In genomic region chr3:14415501-14415900, GRCh38 we compare ENCODE assay signal across 18 cellular contexts. TPM values are rescaled to one million over a fixed set of nuclear protein-coding genes. Genes with fewer than 3 reads are reported as not detected.
DNase-seq lines count a peak whose midpoint lies in the region; ATAC-seq, FAIRE-seq and TF ChIP-seq lines count a peak whose summit lies in the region.
"Had no signal": no experiment of that assay in that cellular context is flagged by ENCODE, and none has a peak within 500 bp of the region (broad histone marks: within the 10 kb centered on the region; RNA-seq: fewer than 3 reads in every experiment).

No MANE protein-coding gene starts in this region.

- no peaks in the 10 kb centered on the region for H3K9me3 Mint-ChIP-seq in astrocyte (ENCODE audit: unreplicated experiment)
- H3K9me3 Mint-ChIP-seq in mesothelial cell of epicardium: no peaks in the 10 kb centered on the region
- H3K9me3 Mint-ChIP-seq: activated naive CD8-positive, alpha-beta T cell treated with anti-CD3 and anti-CD28 coated beads, Interleukin-2, amount 10 ng/mL, durations not matched to agents 7 days and 5 days had no signal

- no peak overlapping the region for H3K4me3 Mint-ChIP-seq in astrocyte (ENCODE audit: unreplicated experiment)
- no peak overlapping the region for H3K4me3 Mint-ChIP-seq in mesothelial cell of epicardium
- H3K4me3 Mint-ChIP-seq: activated naive CD8-positive, alpha-beta T cell treated with anti-CD3 and anti-CD28 coated beads, Interleukin-2, amount 10 ng/mL, durations not matched to agents 7 days and 5 days had no signal

- no peak overlapping the region for H3K27ac ChIP-seq in astrocyte (ENCODE audit: low read depth, low read length)
- H3K27ac ChIP-seq: coronary artery, tibial artery had no signal

- peaks cover 2% of the 10 kb centered on the region for H3K36me3 ChIP-seq in astrocyte (ENCODE audit: insufficient read depth, low read length)

- FAIRE-seq in HTR-8/SVneo (lab: Jason Lieb, UNC) (no peak), astrocyte (lab: Jason Lieb, UNC) (no peak)
- FAIRE-seq: GM12891, islet of Langerhans had no signal

- H3K4me1 Mint-ChIP-seq in astrocyte (ENCODE audit: low read depth, unreplicated experiment) (peaks cover 32% of the 10 kb centered on the region), mesothelial cell of epicardium (peaks cover 7% of the 10 kb centered on the region)

- H3K27ac Mint-ChIP-seq in astrocyte (ENCODE audit: unreplicated experiment) (peak overlapping the region; percentile 26), mesothelial cell of epicardium (no peak overlapping the region)
- H3K27ac Mint-ChIP-seq: progenitor cell of endocrine pancreas had no signal

- H3K27me3 Mint-ChIP-seq in astrocyte (ENCODE audit: low read depth, unreplicated experiment) (no peaks in the 10 kb centered on the region), mesothelial cell of epicardium (ENCODE audit: low read depth) (no peaks in the 10 kb centered on the region)
- H3K27me3 Mint-ChIP-seq: activated naive CD8-positive, alpha-beta T cell treated with anti-CD3 and anti-CD28 coated beads, Interleukin-2, amount 10 ng/mL, durations not matched to agents 7 days and 5 days; progenitor cell of endocrine pancreas had no signal

- H3K4me3 ChIP-seq in AG09309 (ENCODE audit: control insufficient read depth, low read depth, low read length) (no peak overlapping the region), astrocyte (ENCODE audit: insufficient read depth, low read depth, low read length) (no peak overlapping the region)
- H3K4me3 ChIP-seq: coronary artery, tibial artery had no signal

- no peak for ATAC-seq in HG03097 (IDR thresholded peaks at IDR 0.05; ENCODE audit: low FRiP score, unreplicated experiment)
- ATAC-seq in GM21825 (IDR thresholded peaks at IDR 0.05; ENCODE audit: unreplicated experiment): no peak
- ATAC-seq in HG03175 (IDR thresholded peaks at IDR 0.05; ENCODE audit: unreplicated experiment): no peak

- no peak for TF ChIP-seq CTCF in AG09309 (IDR thresholded peaks at IDR 0.05; ENCODE audit: control insufficient read depth, insufficient read depth, low read depth, low read length, missing control alignments)
- no peak for TF ChIP-seq CTCF in astrocyte (IDR thresholded peaks at IDR 0.05; ENCODE audit: insufficient read depth, low read depth, low read length)
- TF ChIP-seq CTCF in mesothelial cell of epicardium (IDR thresholded peaks at IDR 0.05; ENCODE audit: unreplicated experiment): no peak

- no peaks in the 10 kb centered on the region for H3K27me3 ChIP-seq in astrocyte (ENCODE audit: insufficient read depth, low read length)
- H3K27me3 ChIP-seq: BE2C, tibial artery had no signal

- DNase-seq in AG09309 (ENCODE audit: low read depth) (peak; percentile 57), HTR-8/SVneo (ENCODE audit: insufficient read length, low spot score) (peak; percentile 54), astrocyte (ENCODE audit: low read depth) (no peak), iris pigment epithelial cell (ENCODE audit: low read depth) (peak; percentile 57), mesothelial cell of epicardium (ENCODE audit: low spot score in 2 of 2, unreplicated experiment in 2 of 2) (no peak)
- DNase-seq: activated naive CD8-positive, alpha-beta T cell treated with anti-CD3 and anti-CD28 coated beads, Interleukin-2, amount 10 ng/mL, durations not matched to agents 7 days and 5 days; BE2C; DMS79 treated with DMSO at 0.1 percent for 48 hours; Karpas-422; NCI-H2029; tibial artery had no signal

- H3K79me2 ChIP-seq in astrocyte (ENCODE audit: insufficient read depth, low read length): peaks cover 31% of the 10 kb centered on the region

- peaks cover 46% of the 10 kb centered on the region for H4K20me1 ChIP-seq in astrocyte (ENCODE audit: insufficient read depth, low read length)

- peaks cover 40% of the 10 kb centered on the region for H3K4me1 ChIP-seq in astrocyte (ENCODE audit: insufficient read depth, low read length)

- H3K36me3 Mint-ChIP-seq in astrocyte (ENCODE audit: low read depth, unreplicated experiment): peaks cover 6% of the 10 kb centered on the region
- peaks cover 6% of the 10 kb centered on the region for H3K36me3 Mint-ChIP-seq in mesothelial cell of epicardium

- peak overlapping the region; percentile 33 for H3K9ac ChIP-seq in astrocyte (ENCODE audit: low read length)

- no peaks in the 10 kb centered on the region for H3K9me3 ChIP-seq in astrocyte (ENCODE audit: insufficient read depth, low read depth, low read length)
- H3K9me3 ChIP-seq: BE2C, tibial artery had no signal

- H3K4me2 ChIP-seq in astrocyte (ENCODE audit: low read length): peak overlapping the region; percentile 56

- H2AFZ ChIP-seq in astrocyte (ENCODE audit: low read depth, low read length): no peak overlapping the region

RNA-seq across cellular contexts. Expression of gene SLC6A6, which starts 13.1 kb away (rescaled TPM):
- total RNA-seq in astrocyte (18.6 and 24.2 TPM in 2 replicates), mesothelial cell of epicardium (19.3 to 21.2 TPM (median 20.0 TPM) in 3 replicates)

Comparison
In these comparisons a context has a peak if more than half of its experiments do, and no peak if none do; other contexts are left out.
1. DNase-seq: peak in AG09309 (single experiment), HTR-8/SVneo (single experiment) and iris pigment epithelial cell (single experiment); none in astrocyte (single experiment) and mesothelial cell of epicardium (0 of 2).